ENCODE assay signal across 24 cellular contexts in genomic region chr20:32958574-32958973, GRCh38. TPM values are rescaled to one million over a fixed set of nuclear protein-coding genes. Genes with fewer than 3 reads are reported as not detected.
DNase-seq lines count a peak whose midpoint lies in the region; ATAC-seq lines count a peak whose summit lies in the region.
"Had no signal": no experiment of that assay in that cellular context is flagged by ENCODE, and none has a peak within 500 bp of the region (broad histone marks: within the 10 kb centered on the region; RNA-seq: fewer than 3 reads in every experiment).

No MANE protein-coding gene starts in this region.

- H3K27me3 ChIP-seq in mesendoderm (ENCODE audit: insufficient read depth, low read length, poor library complexity), result no peaks in the 10 kb centered on the region

- H3K4me1 Mint-ChIP-seq in stimulated activated effector memory CD8-positive, alpha-beta T cell treated with anti-CD3 and anti-CD28 coated beads, Interleukin-12 subunit alpha, Interleukin-12 subunit beta, amount 100 ng/mL, for 72 hours, result peaks cover 26% of the 10 kb centered on the region
- H3K4me1 Mint-ChIP-seq in activated T-cell treated with anti-CD3 and anti-CD28 coated beads, Interleukin-2, amount 50 U/mL, for 72 hours (ENCODE audit: low read depth), result peaks cover 25% of the 10 kb centered on the region

- no peaks in the 10 kb centered on the region for H3K4me1 ChIP-seq in mesendoderm (ENCODE audit: control insufficient read depth, low read depth, low read length)
- H3K4me1 ChIP-seq: A549, HAP-1 had no signal

- H3K9me3 Mint-ChIP-seq in stimulated activated effector memory CD8-positive, alpha-beta T cell treated with anti-CD3 and anti-CD28 coated beads, Interleukin-12 subunit alpha, Interleukin-12 subunit beta, amount 100 ng/mL, for 72 hours, result peaks cover 18% of the 10 kb centered on the region
- H3K9me3 Mint-ChIP-seq in activated T-cell treated with anti-CD3 and anti-CD28 coated beads, Interleukin-2, amount 50 U/mL, for 72 hours, result peaks cover 11 to 12% of the 10 kb centered on the region in 2 donors

- H3K36me3 Mint-ChIP-seq in stimulated activated effector memory CD8-positive, alpha-beta T cell treated with anti-CD3 and anti-CD28 coated beads, Interleukin-12 subunit alpha, Interleukin-12 subunit beta, amount 100 ng/mL, for 72 hours, result no peaks in the 10 kb centered on the region
- H3K36me3 Mint-ChIP-seq in activated T-cell treated with anti-CD3 and anti-CD28 coated beads, Interleukin-2, amount 50 U/mL, for 72 hours (ENCODE audit: insufficient read depth in 2 of 2), result peaks cover 11 to 23% of the 10 kb centered on the region in 2 donors

- no peak overlapping the region for H3K4me3 ChIP-seq in mesendoderm (ENCODE audit: low read length)
- H3K4me3 ChIP-seq: A549, GM23338, HAP-1 had no signal

- DNase-seq in AG20443 (ENCODE audit: low spot score) (peak; percentile 3), HuH-7 (ENCODE audit: low spot score) (peak; percentile 4), mesendoderm (no peak)
- DNase-seq in stimulated activated effector memory CD8-positive, alpha-beta T cell treated with anti-CD3 and anti-CD28 coated beads, Interleukin-12 subunit alpha, Interleukin-12 subunit beta, amount 100 ng/mL, for 72 hours (ENCODE audit: low spot score in 2 of 2), result no peak
- DNase-seq in activated T-cell treated with anti-CD3 and anti-CD28 coated beads, Interleukin-2, amount 50 U/mL, for 72 hours, result no peak
- DNase-seq in stimulated activated naive CD8-positive, alpha-beta T cell treated with anti-CD3 and anti-CD28 coated beads, Interleukin-15, Interleukin-2, amounts not matched to agents 100 U/mL and 50 U/mL, for 24 hours, result no peak
- DNase-seq: 8988T; ACHN; C1 segment of cervical spinal cord; Calu3; CD4-positive, alpha-beta memory T cell; COR-L47; DMS53; DMS79 treated with DMSO at 0.1 percent for 48 hours; GF-D8; HFFc6 had no signal

- H3K79me2 ChIP-seq in mesendoderm (ENCODE audit: control insufficient read depth, insufficient read depth, low read length), result no peaks in the 10 kb centered on the region

- H2BK15ac ChIP-seq in mesendoderm (replicated peaks; ENCODE audit: low read depth), result no peak overlapping the region

- ATAC-seq in stimulated activated effector memory CD8-positive, alpha-beta T cell treated with anti-CD3 and anti-CD28 coated beads, Interleukin-12 subunit alpha, Interleukin-12 subunit beta, amount 100 ng/mL, for 72 hours, result no peak
- no peak for ATAC-seq in activated T-cell treated with anti-CD3 and anti-CD28 coated beads, Interleukin-2, amount 50 U/mL, for 72 hours (replicated peaks in 1 of 2)
- ATAC-seq in HG03175 (IDR thresholded peaks at IDR 0.05; ENCODE audit: unreplicated experiment), result no peak
- ATAC-seq in stimulated activated naive CD8-positive, alpha-beta T cell treated with anti-CD3 and anti-CD28 coated beads, Interleukin-15, Interleukin-2, amounts not matched to agents 100 U/mL and 50 U/mL, for 24 hours, result no peak
- ATAC-seq: A549, GM23338 had no signal

- no peak overlapping the region for H3K27ac ChIP-seq in mesendoderm (ENCODE audit: low read depth, low read length)
- H3K27ac ChIP-seq: A549 had no signal

- H3K4ac ChIP-seq in mesendoderm (ENCODE audit: low read depth, low read length), result peak overlapping the region; percentile 18

- H3K4me2 ChIP-seq in mesendoderm (ENCODE audit: low read length), result no peak overlapping the region
- H3K4me2 ChIP-seq: A549, GM23338 had no signal

- no peak overlapping the region for H4K8ac ChIP-seq in mesendoderm (ENCODE audit: low read depth, low read length)

- H2BK120ac ChIP-seq in mesendoderm (ENCODE audit: low read depth, low read length), result no peak overlapping the region

- H3K56ac ChIP-seq in mesendoderm (ENCODE audit: low read length), result peak overlapping the region; percentile 26

- H3K79me1 ChIP-seq in mesendoderm (ENCODE audit: low read length), result no peaks in the 10 kb centered on the region

- no peak overlapping the region for H3K4me3 Mint-ChIP-seq in stimulated activated effector memory CD8-positive, alpha-beta T cell treated with anti-CD3 and anti-CD28 coated beads, Interleukin-12 subunit alpha, Interleukin-12 subunit beta, amount 100 ng/mL, for 72 hours
- no peak overlapping the region for H3K4me3 Mint-ChIP-seq in activated T-cell treated with anti-CD3 and anti-CD28 coated beads, Interleukin-2, amount 50 U/mL, for 72 hours
- H3K4me3 Mint-ChIP-seq: CD4-positive, alpha-beta memory T cell; GM23338; HFFc6 had no signal

- no peaks in the 10 kb centered on the region for H3K27me3 Mint-ChIP-seq in activated T-cell treated with anti-CD3 and anti-CD28 coated beads, Interleukin-2, amount 50 U/mL, for 72 hours (ENCODE audit: low read depth)
- H3K27me3 Mint-ChIP-seq: CD4-positive, alpha-beta memory T cell had no signal

- H4K5ac ChIP-seq in mesendoderm (ENCODE audit: low read length), result no peak overlapping the region

- no peak overlapping the region for H3K9ac ChIP-seq in mesendoderm (ENCODE audit: low read length)

- H2BK5ac ChIP-seq in mesendoderm (ENCODE audit: low read length), result no peak overlapping the region

- no peak overlapping the region for H2AK5ac ChIP-seq in mesendoderm (ENCODE audit: low read length)

- peak overlapping the region; percentile 9 for H3K27ac Mint-ChIP-seq in stimulated activated effector memory CD8-positive, alpha-beta T cell treated with anti-CD3 and anti-CD28 coated beads, Interleukin-12 subunit alpha, Interleukin-12 subunit beta, amount 100 ng/mL, for 72 hours
- H3K27ac Mint-ChIP-seq in activated T-cell treated with anti-CD3 and anti-CD28 coated beads, Interleukin-2, amount 50 U/mL, for 72 hours, result no peak overlapping the region
- H3K27ac Mint-ChIP-seq: GM23338, HFFc6 had no signal

- no peak overlapping the region for H3K18ac ChIP-seq in mesendoderm (ENCODE audit: low read length)

- H3K36me3 ChIP-seq in mesendoderm (ENCODE audit: control insufficient read depth, insufficient read depth, low read length), result no peaks in the 10 kb centered on the region
- H3K36me3 ChIP-seq: HAP-1 had no signal

- H3K23ac ChIP-seq in mesendoderm (ENCODE audit: low read length), result no peak overlapping the region

RNA-seq across cellular contexts. Expression of gene SUN5, which starts 45.7 kb away (rescaled TPM):
- polyA plus RNA-seq in mesendoderm (2013, experiment 1 of 2), result not detected
- not detected for polyA plus RNA-seq in mesendoderm (2013, experiment 2 of 2)
- not detected for total RNA-seq in activated T-cell treated with anti-CD3 and anti-CD28 coated beads, Interleukin-2, amount 50 U/mL, for 72 hours
- total RNA-seq: Calu3; CD4-positive, alpha-beta memory T cell; Daoy; G401; GM23338; H4; HFFc6 had no signal
- polyA plus RNA-seq: A549; BJ; CD4-positive, alpha-beta memory T cell; GM23338 had no signal

RNA-seq across cellular contexts. Expression of gene BPIFB2, which starts 48.9 kb away (rescaled TPM):
- 0.10 TPM for polyA plus RNA-seq in mesendoderm (2013, experiment 1 of 2)
- polyA plus RNA-seq in mesendoderm (2013, experiment 2 of 2), result 0.11 TPM
- total RNA-seq in activated T-cell treated with anti-CD3 and anti-CD28 coated beads, Interleukin-2, amount 50 U/mL, for 72 hours, result not detected
- total RNA-seq: Calu3; CD4-positive, alpha-beta memory T cell; Daoy; G401; GM23338; H4; HFFc6 had no signal
- polyA plus RNA-seq: A549; BJ; CD4-positive, alpha-beta memory T cell; GM23338 had no signal

Comparison
In these comparisons a context has a peak if more than half of its experiments do, and no peak if none do; other contexts are left out.
1. DNase-seq: peak in AG20443 (single experiment) and HuH-7 (single experiment); none in mesendoderm (single experiment), stimulated activated effector memory CD8-positive, alpha-beta T cell treated with anti-CD3 and anti-CD28 coated beads, Interleukin-12 subunit alpha, Interleukin-12 subunit beta, amount 100 ng/mL, for 72 hours (0 of 2), activated T-cell treated with anti-CD3 and anti-CD28 coated beads, Interleukin-2, amount 50 U/mL, for 72 hours (0 of 2) and stimulated activated naive CD8-positive, alpha-beta T cell treated with anti-CD3 and anti-CD28 coated beads, Interleukin-15, Interleukin-2, amounts not matched to agents 100 U/mL and 50 U/mL, for 24 hours (single experiment).